In genomic region chr1:231219422-231220401, GRCh38 we compare ENCODE assay signal across 1 cellular context.
TF ChIP-seq lines count a peak whose summit lies in the region.

No MANE protein-coding gene starts in this region.

TF ChIP-seq in liver, 16 proteins besides CTCF, POLR2A, EP300 and RAD21 (continued from another document):
- TF ChIP-seq, protein P1, sequence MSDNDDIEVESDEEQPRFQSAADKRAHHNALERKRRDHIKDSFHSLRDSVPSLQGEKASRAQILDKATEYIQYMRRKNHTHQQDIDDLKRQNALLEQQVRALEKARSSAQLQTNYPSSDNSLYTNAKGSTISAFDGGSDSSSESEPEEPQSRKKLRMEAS (IDR thresholded peaks at IDR 0.05), result no peak
- no peak for TF ChIP-seq HNF4G (IDR thresholded peaks at IDR 0.05)
